20 cellular contexts compared by ENCODE assay signal in genomic region chr15:67480741-67481140, GRCh38.
"Had no signal": no experiment of that assay in that cellular context is flagged by ENCODE, and none has a peak within 500 bp of the region (broad histone marks: within the 10 kb centered on the region; RNA-seq: fewer than 3 reads in every experiment).

No MANE protein-coding gene starts in this region.

- H3K27ac ChIP-seq: coronary artery, dorsolateral prefrontal cortex, gastroesophageal sphincter, neutrophil, sigmoid colon, stomach had no signal

- H3K4me3 Mint-ChIP-seq: naive thymus-derived CD8-positive, alpha-beta T cell had no signal

- ATAC-seq: esophagus mucosa; gastroesophageal sphincter; left lobe of liver; mucosa of descending colon; naive thymus-derived CD8-positive, alpha-beta T cell had no signal

- H3K36me3 ChIP-seq: gastroesophageal sphincter, neutrophil, sigmoid colon, stomach had no signal

- H3K4me3 ChIP-seq: coronary artery, dorsolateral prefrontal cortex, gastroesophageal sphincter, mucosa of descending colon, sigmoid colon, skin epidermis, stomach had no signal

- H3K9me3 ChIP-seq: gastroesophageal sphincter, mucosa of descending colon, neutrophil, sigmoid colon, stomach had no signal

- DNase-seq: dorsolateral prefrontal cortex; effector CD8-positive, alpha-beta T cell; glutamatergic neuron; islet precursor cell; mammary epithelial cell; mucosa of descending colon; naive thymus-derived CD8-positive, alpha-beta T cell; posterior cingulate gyrus; sigmoid colon; stimulated activated CD4-positive, alpha-beta T cell treated with anti-CD3 and anti-CD28 coated beads, Interleukin-2, amount 100 ng/mL, for 24 hours; stimulated activated CD4-positive, alpha-beta T cell treated with anti-CD3 and anti-CD28 coated beads, Interleukin-4, amount 100 ng/mL, for 4 hours; stimulated activated naive CD4-positive, alpha-beta T cell; stomach; trophoblast cell had no signal
